16 cellular contexts compared by ENCODE assay signal in the genomic region with DNA sequence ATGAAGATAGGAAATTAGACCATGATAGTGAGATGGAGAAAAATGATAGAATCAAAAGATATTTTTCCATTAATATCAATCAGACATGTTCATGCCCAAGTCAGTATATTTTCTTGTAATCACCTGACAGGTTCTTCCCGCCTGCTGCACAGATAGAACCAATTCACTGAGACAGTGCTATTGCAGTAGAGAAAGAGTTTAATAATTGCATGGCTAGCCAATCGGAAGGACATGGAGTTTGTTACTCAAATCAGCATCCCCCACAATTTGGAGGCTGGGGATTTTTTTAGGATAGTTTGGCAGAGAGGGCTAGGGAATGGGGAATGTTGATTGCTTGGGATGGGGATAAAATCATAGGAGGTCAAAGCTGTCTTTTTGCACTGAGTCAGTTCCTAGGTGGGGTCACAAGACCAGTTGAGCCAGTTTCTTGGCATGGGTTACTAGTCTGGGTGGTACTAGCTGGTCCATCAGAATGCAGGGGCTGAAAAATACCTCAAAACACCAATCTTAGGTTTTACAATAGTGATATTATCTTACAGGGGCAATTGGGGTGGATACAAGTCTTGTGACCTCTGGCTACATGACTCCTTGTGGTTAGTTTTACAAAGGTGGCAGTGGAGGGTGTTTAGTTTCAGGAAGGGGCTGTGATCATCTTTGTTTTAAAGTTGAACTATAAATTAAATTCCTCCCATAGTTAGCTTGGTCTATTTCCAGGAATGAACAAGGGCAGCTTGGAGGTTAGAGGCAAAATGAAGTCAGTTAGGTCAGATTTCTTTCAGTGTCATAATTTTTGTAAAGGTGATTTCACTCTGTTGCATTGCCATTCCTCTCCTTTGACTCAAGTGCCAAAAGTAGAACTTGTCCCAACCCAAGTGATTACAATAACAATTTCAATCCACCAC.
DNase-seq lines count a peak whose midpoint lies in the region; ATAC-seq and TF ChIP-seq lines count a peak whose summit lies in the region.
"Had no signal": no experiment of that assay in that cellular context is flagged by ENCODE, and none has a peak within 500 bp of the region (broad histone marks: within the 10 kb centered on the region; RNA-seq: fewer than 3 reads in every experiment).

No MANE protein-coding gene starts in this region.

- 76% methylated on average over 2 of the region's 2 CpGs for WGBS in SK-N-SH (ENCODE audit: low lambda C conversion rate)
- WGBS in aorta, 2 donors = 86 to 98% methylated on average over 2 of the region's 2 CpGs

- H3K9me2 ChIP-seq in SK-N-SH = no peaks in the 10 kb centered on the region

- H3K4me1 ChIP-seq in SK-N-SH (ENCODE audit: control insufficient read depth in 1 of 2, insufficient read depth in 2 of 2, low read depth in 1 of 2, low read length in 1 of 2) (peaks cover 3 to 13% of the 10 kb centered on the region in 2 experiments; a peak in 3 of 4 replicates), aorta (ENCODE audit: control insufficient read depth in 1 of 2, insufficient read depth in 2 of 2, low read length in 2 of 2) (peaks cover 7 to 19% of the 10 kb centered on the region in 2 donors)

- no peak overlapping the region for H3K4me2 ChIP-seq in SK-N-SH

- intact Hi-C loops in aorta (cut with DNase I) = loop anchor here (5.0 kb wide), 2 partner anchors 47 to 102 kb away; a partner anchor contains a TSS

- ATAC-seq in SK-N-SH treated with all-trans-retinoic acid at 6 μM for 48 hours = no peak
- ATAC-seq in aorta (ENCODE audit: low FRiP score) = no peak
- ATAC-seq: CD8-positive, alpha-beta T cell had no signal

- H2AFZ ChIP-seq in SK-N-SH (ENCODE audit: low read depth) = no peak overlapping the region

- CTCF ChIA-PET in SK-N-SH (lab: Yijun Ruan, JAX) = interaction anchor here (0.7 kb wide), 1 partner anchor 100 kb away, joined by 4 read pairs; a partner anchor contains a TSS

- no peak for DNase-seq in SK-N-SH
- peak; percentile 48 for DNase-seq in astrocyte of the spinal cord (ENCODE audit: low read depth, low spot score)
- peak; percentile 13 for DNase-seq in kidney tubule cell (ENCODE audit: low spot score)
- DNase-seq in aorta = no peak
- no peak for DNase-seq in SIG-M5 treated with dmso at 0.1 percent for 504 hours (lab: John Stamatoyannopoulos, UW; ENCODE audit: unreplicated experiment)
- no peak for DNase-seq in NCI-H345 treated with DMSO at 0.1 percent for 48 hours (lab: John Stamatoyannopoulos, UW; ENCODE audit: unreplicated experiment)
- no peak for DNase-seq in NK-92 (lab: John Stamatoyannopoulos, UW; ENCODE audit: unreplicated experiment)
- DNase-seq: activated CD4-positive, alpha-beta memory T cell treated with anti-CD3 and anti-CD28 coated beads, Interleukin-2, amount 10 ng/mL, durations not matched to agents 7 days and 5 days; activated effector memory CD4-positive, alpha-beta T cell treated with Interleukin-2 at 50 U/mL for 16 hours; CD8-positive, alpha-beta T cell; glutamatergic neuron; islet precursor cell; MV-4-11; NCI-H2171; testis had no signal

- no peaks in the 10 kb centered on the region for H3K79me2 ChIP-seq in SK-N-SH (ENCODE audit: insufficient read depth)

- POLR2A ChIA-PET in SK-N-SH (lab: Yijun Ruan, JAX) = no interaction called here

- H3K9me3 ChIP-seq in SK-N-SH (no peaks in the 10 kb centered on the region), aorta (ENCODE audit: control insufficient read depth, low read length) (no peaks in the 10 kb centered on the region)
- H3K9me3 ChIP-seq: testis had no signal

- TF ChIP-seq CTCF in SK-N-SH (IDR thresholded peaks at IDR 0.05) (no peak), astrocyte of the spinal cord (IDR thresholded peaks at IDR 0.05; ENCODE audit: low read depth, low read length) (no peak)

- no peak overlapping the region for H3K9ac ChIP-seq in SK-N-SH

- TF ChIP-seq RAD21 in SK-N-SH (IDR thresholded peaks at IDR 0.05; ENCODE audit: low read length) = no peak

- peaks cover 6% of the 10 kb centered on the region for H3F3A ChIP-seq in SK-N-SH (replicated peaks; ENCODE audit: insufficient read depth)

- in situ Hi-C loops in astrocyte of the spinal cord (cut with HindIII; ENCODE audit: low sequenced_read_pairs) = no loop called here

- H3K36me3 ChIP-seq in SK-N-SH (replicated peaks in 1 of 2; ENCODE audit: control insufficient read depth in 1 of 2, insufficient read depth in 2 of 2, low read length in 1 of 2) (no peaks in the 10 kb centered on the region), aorta (ENCODE audit: control insufficient read depth in 1 of 2, insufficient read depth in 2 of 2, low read length in 1 of 2) (no peaks in the 10 kb centered on the region)

- TF ChIP-seq EP300 in SK-N-SH (IDR thresholded peaks at IDR 0.05; ENCODE audit: borderline replicate concordance in 1 of 2, low read depth in 1 of 2, low read length in 1 of 2) = no peak

- H3K27ac ChIP-seq in SK-N-SH (ENCODE audit: low read depth in 2 of 2, low read length in 1 of 2) = peak overlapping the region in 1 of 2 experiments; percentile 48; a peak in 2 of 4 replicates
- peak overlapping the region; percentile 98 to 99 for H3K27ac ChIP-seq in aorta (ENCODE audit: low read depth in 1 of 2, low read length in 2 of 2)
- H3K27ac ChIP-seq: testis had no signal

- no peak overlapping the region for H3K4me3 ChIP-seq in SK-N-SH (ENCODE audit: low read depth in 2 of 2, low read length in 1 of 2)
- no peak overlapping the region for H3K4me3 ChIP-seq in astrocyte of the spinal cord (ENCODE audit: low read depth, low read length)
- H3K4me3 ChIP-seq in aorta (ENCODE audit: low read length in 2 of 2) = no peak overlapping the region
- H3K4me3 ChIP-seq: testis had no signal

- H4K20me1 ChIP-seq in SK-N-SH (ENCODE audit: insufficient read depth) = no peaks in the 10 kb centered on the region

- H3K27me3 ChIP-seq in SK-N-SH (ENCODE audit: insufficient read depth) (no peaks in the 10 kb centered on the region), aorta (ENCODE audit: control insufficient read depth in 1 of 2, insufficient read depth in 2 of 2, low read length in 1 of 2) (no peaks in the 10 kb centered on the region)
- H3K27me3 ChIP-seq: testis had no signal

TF ChIP-seq in SK-N-SH treated with all-trans-retinoic acid at 6 μM for 48 hours, 23 proteins besides CTCF, POLR2A, EP300 and RAD21 (continues in another document):
- no peak for TF ChIP-seq ZFP3 (CRISPR knock-in tag; IDR thresholded peaks at IDR 0.05)
- TF ChIP-seq ESRRG (CRISPR knock-in tag; IDR thresholded peaks at IDR 0.05) = no peak
- TF ChIP-seq ZC3H10 (CRISPR knock-in tag; IDR thresholded peaks at IDR 0.05) = no peak
- TF ChIP-seq, protein P1, sequence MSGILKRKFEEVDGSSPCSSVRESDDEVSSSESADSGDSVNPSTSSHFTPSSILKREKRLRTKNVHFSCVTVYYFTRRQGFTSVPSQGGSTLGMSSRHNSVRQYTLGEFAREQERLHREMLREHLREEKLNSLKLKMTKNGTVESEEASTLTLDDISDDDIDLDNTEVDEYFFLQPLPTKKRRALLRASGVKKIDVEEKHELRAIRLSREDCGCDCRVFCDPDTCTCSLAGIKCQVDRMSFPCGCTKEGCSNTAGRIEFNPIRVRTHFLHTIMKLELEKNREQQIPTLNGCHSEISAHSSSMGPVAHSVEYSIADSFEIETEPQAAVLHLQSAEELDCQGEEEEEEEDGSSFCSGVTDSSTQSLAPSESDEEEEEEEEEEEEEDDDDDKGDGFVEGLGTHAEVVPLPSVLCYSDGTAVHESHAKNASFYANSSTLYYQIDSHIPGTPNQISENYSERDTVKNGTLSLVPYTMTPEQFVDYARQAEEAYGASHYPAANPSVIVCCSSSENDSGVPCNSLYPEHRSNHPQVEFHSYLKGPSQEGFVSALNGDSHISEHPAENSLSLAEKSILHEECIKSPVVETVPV (CRISPR knock-in tag; IDR thresholded peaks at IDR 0.05) = no peak
- TF ChIP-seq SNAI2 (CRISPR knock-in tag; IDR thresholded peaks at IDR 0.05) = peak; percentile 10; the same call in 1 of the 2 replicates
- TF ChIP-seq CSDC2 (CRISPR knock-in tag; IDR thresholded peaks at IDR 0.05) = 0 out of 2 replicates have a peak, but pooled peaks have one; percentile 49

TF ChIP-seq in SK-N-SH, 30 proteins besides CTCF, POLR2A, EP300 and RAD21:
- TF ChIP-seq CHD2 (IDR thresholded peaks at IDR 0.05; ENCODE audit: low read length, partially characterized antibody) (no peak), FOXJ3 (CRISPR knock-in tag; IDR thresholded peaks at IDR 0.05) (no peak), NFIC (IDR thresholded peaks at IDR 0.05; ENCODE audit: borderline replicate concordance) (no peak), YY1 (IDR thresholded peaks at IDR 0.05; ENCODE audit: low read depth) (no peak), TAF1 (IDR thresholded peaks at IDR 0.05; ENCODE audit: borderline replicate concordance, low read depth, low read length) (no peak), EZH2phosphoT487 (IDR thresholded peaks at IDR 0.05; ENCODE audit: borderline replicate concordance, low read depth) (no peak), TEAD4 (IDR thresholded peaks at IDR 0.05; ENCODE audit: borderline replicate concordance, insufficient read depth) (no peak), FOXM1 (IDR thresholded peaks at IDR 0.05; ENCODE audit: low read depth) (no peak), RFX5 (IDR thresholded peaks at IDR 0.05; ENCODE audit: low read length) (no peak)
- TF ChIP-seq, protein P2, sequence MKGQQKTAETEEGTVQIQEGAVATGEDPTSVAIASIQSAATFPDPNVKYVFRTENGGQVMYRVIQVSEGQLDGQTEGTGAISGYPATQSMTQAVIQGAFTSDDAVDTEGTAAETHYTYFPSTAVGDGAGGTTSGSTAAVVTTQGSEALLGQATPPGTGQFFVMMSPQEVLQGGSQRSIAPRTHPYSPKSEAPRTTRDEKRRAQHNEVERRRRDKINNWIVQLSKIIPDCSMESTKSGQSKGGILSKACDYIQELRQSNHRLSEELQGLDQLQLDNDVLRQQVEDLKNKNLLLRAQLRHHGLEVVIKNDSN (IDR thresholded peaks at IDR 0.05; ENCODE audit: borderline replicate concordance, low read depth) = no peak
- TF ChIP-seq, protein P3, sequence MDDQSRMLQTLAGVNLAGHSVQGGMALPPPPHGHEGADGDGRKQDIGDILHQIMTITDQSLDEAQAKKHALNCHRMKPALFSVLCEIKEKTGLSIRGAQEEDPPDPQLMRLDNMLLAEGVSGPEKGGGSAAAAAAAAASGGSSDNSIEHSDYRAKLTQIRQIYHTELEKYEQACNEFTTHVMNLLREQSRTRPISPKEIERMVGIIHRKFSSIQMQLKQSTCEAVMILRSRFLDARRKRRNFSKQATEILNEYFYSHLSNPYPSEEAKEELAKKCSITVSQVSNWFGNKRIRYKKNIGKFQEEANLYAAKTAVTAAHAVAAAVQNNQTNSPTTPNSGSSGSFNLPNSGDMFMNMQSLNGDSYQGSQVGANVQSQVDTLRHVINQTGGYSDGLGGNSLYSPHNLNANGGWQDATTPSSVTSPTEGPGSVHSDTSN (IDR thresholded peaks at IDR 0.05) = no peak

Comparison
In these comparisons a context has a peak if more than half of its experiments do, and no peak if none do; other contexts are left out.
1. DNase-seq: peak in astrocyte of the spinal cord (single experiment) and kidney tubule cell (single experiment); none in SK-N-SH (single experiment), aorta (0 of 2), SIG-M5 treated with dmso at 0.1 percent for 504 hours (single experiment), NCI-H345 treated with DMSO at 0.1 percent for 48 hours (single experiment) and NK-92 (single experiment).